8 cellular contexts compared by ENCODE assay signal in the genomic region with DNA sequence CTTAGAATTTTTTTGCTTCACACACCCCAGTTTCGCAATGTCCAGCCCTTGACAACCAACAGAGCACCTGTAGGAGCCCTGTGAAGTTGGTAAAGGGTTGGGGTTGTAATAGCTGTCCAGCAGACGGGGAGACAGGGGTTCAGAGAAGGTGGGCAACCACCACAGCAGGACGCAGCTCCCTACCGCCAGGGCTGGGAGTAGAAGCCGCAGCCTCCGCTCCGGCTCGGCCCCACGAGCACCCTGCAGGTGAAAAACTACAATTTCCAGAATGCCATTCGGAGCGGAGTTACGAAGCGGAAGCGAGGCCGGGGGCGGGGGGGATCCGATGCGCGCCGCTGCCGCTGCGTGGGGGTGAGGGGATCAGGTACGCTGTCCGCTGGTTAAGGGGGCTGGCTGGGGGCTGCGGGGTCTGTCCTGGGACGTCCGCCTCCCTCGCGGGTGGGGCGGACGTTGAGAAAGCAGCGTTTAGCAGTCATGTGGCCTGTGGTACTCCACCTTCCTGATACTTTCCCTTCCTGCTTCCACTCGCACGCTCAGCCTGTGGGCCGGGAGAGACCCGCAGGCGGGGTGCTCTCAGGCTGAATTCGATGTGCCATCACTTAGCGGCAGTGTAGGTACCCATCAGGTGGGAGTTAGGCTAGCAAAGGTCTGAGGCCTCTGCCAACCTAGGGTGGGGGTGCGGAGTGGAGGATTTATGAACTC. TPM values are rescaled to one million over a fixed set of nuclear protein-coding genes. Genes with fewer than 3 reads are reported as not detected.
A peak's percentile ranks its signal among the peaks of the same experiment; 100 is the strongest.
DNase-seq lines count a peak whose midpoint lies in the region; ATAC-seq and TF ChIP-seq lines count a peak whose summit lies in the region.

A gene with protein sequence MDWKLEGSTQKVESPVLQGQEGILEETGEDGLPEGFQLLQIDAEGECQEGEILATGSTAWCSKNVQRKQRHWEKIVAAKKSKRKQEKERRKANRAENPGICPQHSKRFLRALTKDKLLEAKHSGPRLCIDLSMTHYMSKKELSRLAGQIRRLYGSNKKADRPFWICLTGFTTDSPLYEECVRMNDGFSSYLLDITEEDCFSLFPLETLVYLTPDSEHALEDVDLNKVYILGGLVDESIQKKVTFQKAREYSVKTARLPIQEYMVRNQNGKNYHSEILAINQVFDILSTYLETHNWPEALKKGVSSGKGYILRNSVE (plus strand): TSS at position 317 of the 702 bp plus-strand sequence. CDS start 8,127 bp downstream, outside the sequence.

- peaks cover 3% of the 10 kb centered on the region for H3K9me3 Mint-ChIP-seq in neural progenitor cell

- no peak for TF ChIP-seq RAD21 in Ishikawa (IDR thresholded peaks at IDR 0.05; ENCODE audit: low read depth)

- peaks cover 15% of the 10 kb centered on the region for H3K4me1 Mint-ChIP-seq in neural progenitor cell

- H2AFZ ChIP-seq in neural progenitor cell (replicated peaks): peak within 1 kb of the TSS; percentile 94

- H3K36me3 ChIP-seq in RWPE2 (ENCODE audit: low read depth): no peaks in the 10 kb centered on the region
- H3K36me3 ChIP-seq in neural progenitor cell: no peaks in the 10 kb centered on the region
- H3K36me3 ChIP-seq in stomach smooth muscle (ENCODE audit: control insufficient read depth in 2 of 2, insufficient read depth in 2 of 2, low read length in 2 of 2): no peaks in the 10 kb centered on the region

- ATAC-seq in GM21447 (IDR thresholded peaks at IDR 0.05; ENCODE audit: unreplicated experiment) (peak; percentile 93), RWPE2 (ENCODE audit: low read depth) (peak; percentile 93)

- H3K79me2 ChIP-seq in neural progenitor cell (ENCODE audit: low read depth): no peaks in the 10 kb centered on the region

- peaks cover 1% of the 10 kb centered on the region for H3K36me3 Mint-ChIP-seq in neural progenitor cell

- H4K20me1 ChIP-seq in neural progenitor cell (ENCODE audit: low read depth): no peaks in the 10 kb centered on the region

- peak within 1 kb of the TSS; percentile 97 for H3K4me3 Mint-ChIP-seq in neural progenitor cell

- H3K4me1 ChIP-seq in RWPE2 (ENCODE audit: insufficient read depth, poor library complexity, severe bottlenecking) (peaks cover 5% of the 10 kb centered on the region), neural progenitor cell (peaks cover 3% of the 10 kb centered on the region), stomach smooth muscle (ENCODE audit: control insufficient read depth, insufficient read depth, low read length) (peaks cover 11% of the 10 kb centered on the region)

- H3K27ac ChIP-seq in RWPE2 (ENCODE audit: poor library complexity, severe bottlenecking): peak within 1 kb of the TSS; percentile 7
- no peak within 1 kb of the TSS for H3K27ac ChIP-seq in neural progenitor cell
- H3K27ac ChIP-seq in stomach smooth muscle (ENCODE audit: low read length): peak within 1 kb of the TSS; percentile 37

- peak within 1 kb of the TSS; percentile 92 for H3K4me2 ChIP-seq in neural progenitor cell

- H3K27me3 Mint-ChIP-seq in neural progenitor cell (ENCODE audit: insufficient read depth, low read depth): peaks cover 9% of the 10 kb centered on the region

- no peak for TF ChIP-seq CTCF in RWPE2 (IDR thresholded peaks at IDR 0.05; ENCODE audit: poor library complexity, severe bottlenecking)
- TF ChIP-seq CTCF in neural progenitor cell (IDR thresholded peaks at IDR 0.05): no peak

- peak within 1 kb of the TSS; percentile 69 for H3K27ac Mint-ChIP-seq in neural progenitor cell

- no peaks in the 10 kb centered on the region for H3F3A ChIP-seq in neural progenitor cell (ENCODE audit: low read depth)

- peak within 1 kb of the TSS; percentile 68 for H3K4me3 ChIP-seq in RWPE2 (ENCODE audit: severe bottlenecking)
- H3K4me3 ChIP-seq in neural progenitor cell: peak within 1 kb of the TSS; percentile 74
- H3K4me3 ChIP-seq in stomach smooth muscle (ENCODE audit: low read length in 2 of 2): peak within 1 kb of the TSS; percentile 94 to 98

- H3K27me3 ChIP-seq in RWPE2 (ENCODE audit: insufficient read depth, poor library complexity, severe bottlenecking) (no peaks in the 10 kb centered on the region), neural progenitor cell (no peaks in the 10 kb centered on the region), stomach smooth muscle (ENCODE audit: control insufficient read depth in 1 of 2, insufficient read depth in 2 of 2, low read length in 2 of 2) (no peaks in the 10 kb centered on the region)

- peak within 1 kb of the TSS; percentile 54 for H3K9ac ChIP-seq in neural progenitor cell
- H3K9ac ChIP-seq in stomach smooth muscle (ENCODE audit: low read length in 2 of 2): peak within 1 kb of the TSS; percentile 86 to 96

- TF ChIP-seq EP300 in Ishikawa (IDR thresholded peaks at IDR 0.05; ENCODE audit: borderline replicate concordance): no peak

- DNase-seq in DMS 273 (lab: John Stamatoyannopoulos, UW; ENCODE audit: unreplicated experiment) (peak; percentile 88), RWPE2 (ENCODE audit: low spot score) (peak; percentile 62), activated gamma-delta T cell treated with Interleukin-2 at 50 U/mL for 16 hours (peak; percentile 64), foreskin melanocyte (peak; percentile 65), neural progenitor cell (ENCODE audit: low spot score) (peak; percentile 87)

- H3K9me3 ChIP-seq in RWPE2 (ENCODE audit: severe bottlenecking) (no peaks in the 10 kb centered on the region), neural progenitor cell (ENCODE audit: low read depth) (no peaks in the 10 kb centered on the region), stomach smooth muscle (ENCODE audit: control insufficient read depth in 2 of 2, low read length in 2 of 2) (no peaks in the 10 kb centered on the region)

TF ChIP-seq in Ishikawa, 13 proteins besides CTCF, POLR2A, EP300 and RAD21:
- TF ChIP-seq YY1 (IDR thresholded peaks at IDR 0.05; ENCODE audit: low read depth) (no peak), REST (IDR thresholded peaks at IDR 0.05; ENCODE audit: low read depth) (no peak), CREB1 (IDR thresholded peaks at IDR 0.05; ENCODE audit: low read depth) (no peak), ZBTB7A (IDR thresholded peaks at IDR 0.05; ENCODE audit: low read depth) (peak; percentile 68), TEAD4 (IDR thresholded peaks at IDR 0.05) (no peak), MAX (IDR thresholded peaks at IDR 0.05) (no peak), USF1 (IDR thresholded peaks at IDR 0.05) (peak; percentile 76), TCF12 (IDR thresholded peaks at IDR 0.05; ENCODE audit: low read depth) (no peak), TAF1 (IDR thresholded peaks at IDR 0.05; ENCODE audit: low read depth) (peak; percentile 28; the same call in 1 of the 2 replicates), EGR1 (IDR thresholded peaks at IDR 0.05) (0 out of 2 replicates have a peak, but pooled peaks have one; percentile 16), NFIC (IDR thresholded peaks at IDR 0.05) (no peak), CEBPB (IDR thresholded peaks at IDR 0.05) (peak; percentile 93), FOXM1 (IDR thresholded peaks at IDR 0.05; ENCODE audit: borderline replicate concordance, low read depth) (no peak)

RNA-seq across cellular contexts. Expression of the gene that starts here (rescaled TPM):
- total RNA-seq in neural progenitor cell (ENCODE audit: low replicate concordance): 5.4 and 6.5 TPM in 2 replicates
